ENCODE assay signal across 15 cellular contexts in the genomic region with DNA sequence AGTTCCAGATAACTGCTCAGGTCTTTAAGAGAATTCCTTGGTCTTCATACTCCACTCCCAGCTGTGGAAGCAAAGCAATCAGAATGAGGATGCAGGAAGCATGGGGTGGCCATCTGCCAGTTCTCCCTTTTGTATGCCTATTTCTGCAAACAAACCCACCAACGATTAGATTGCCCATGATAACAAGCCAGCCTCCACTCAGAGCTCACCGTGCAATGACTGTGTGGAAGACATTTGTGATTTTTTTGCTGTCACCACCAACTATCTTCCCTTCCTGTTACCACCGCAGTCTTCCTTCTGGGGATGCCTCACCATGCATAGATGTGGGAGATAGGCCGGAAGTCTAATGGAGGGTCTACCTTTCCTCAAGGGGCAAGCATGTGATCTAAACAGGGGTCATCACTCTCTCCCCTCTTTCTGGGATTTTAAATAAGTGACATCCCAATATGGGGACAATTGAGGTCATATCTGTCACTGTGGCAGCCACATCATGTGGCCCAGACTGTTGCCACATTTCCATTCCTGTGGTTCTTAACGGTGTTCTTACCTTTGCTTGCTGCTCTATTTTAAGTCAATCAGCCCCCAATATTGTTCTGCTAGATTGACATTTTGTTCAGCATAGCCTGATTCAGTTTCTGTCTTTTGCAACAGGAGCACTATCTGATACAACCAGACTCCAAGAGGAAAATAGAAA. TPM values are rescaled to one million over a fixed set of nuclear protein-coding genes. Genes with fewer than 3 reads are reported as not detected.
DNase-seq lines count a peak whose midpoint lies in the region; ATAC-seq and FAIRE-seq lines count a peak whose summit lies in the region.
"Had no signal": no experiment of that assay in that cellular context is flagged by ENCODE, and none has a peak within 500 bp of the region (broad histone marks: within the 10 kb centered on the region; RNA-seq: fewer than 3 reads in every experiment).

No MANE protein-coding gene starts in this region.

- H3K4me1 Mint-ChIP-seq in IgD-negative memory B cell = peaks cover 11 to 43% (median 31%) of the 10 kb centered on the region in 3 donors

- peak overlapping the region; percentile 26 to 96 (median 85) for H3K4me3 Mint-ChIP-seq in IgD-negative memory B cell

- no peaks in the 10 kb centered on the region for H3K9me3 Mint-ChIP-seq in IgD-negative memory B cell

- no peak for ATAC-seq in HG03045 (IDR thresholded peaks at IDR 0.05; ENCODE audit: unreplicated experiment)
- ATAC-seq: sciatic nerve had no signal

- peaks cover 76 to 85% (median 81%) of the 10 kb centered on the region in 10 experiments for H3K4me1 ChIP-seq in BLaER1 treated with 17β-estradiol and CSF1 and Interleukin-3, amounts not matched to agents 10 nM and 100 nM

- peak overlapping the region in 8 of 11 experiments; percentile 4 to 69 (median 53); a peak in 16 of 22 replicates for H3K27ac ChIP-seq in BLaER1 treated with 17β-estradiol and CSF1 and Interleukin-3, amounts not matched to agents 10 nM and 100 nM
- H3K27ac ChIP-seq: cardiac muscle cell had no signal

- H3K4me2 ChIP-seq in BLaER1 treated with 17β-estradiol and CSF1 and Interleukin-3, amounts not matched to agents 10 nM and 100 nM = peak overlapping the region; percentile 42 to 93 (median 80)

- peaks cover 0 to 36% (median 0%) of the 10 kb centered on the region in 11 experiments; a peak in 9 of 22 replicates for H3K36me3 ChIP-seq in BLaER1 treated with 17β-estradiol and CSF1 and Interleukin-3, amounts not matched to agents 10 nM and 100 nM
- H3K36me3 ChIP-seq: cardiac muscle cell had no signal

- H3K36me3 Mint-ChIP-seq in IgD-negative memory B cell = peaks cover 6% of the 10 kb centered on the region

- peak overlapping the region in 1 of 3 donors; percentile 65 for H3K27ac Mint-ChIP-seq in IgD-negative memory B cell

- H3K27me3 ChIP-seq in BLaER1 treated with 17β-estradiol and CSF1 and Interleukin-3, amounts not matched to agents 10 nM and 100 nM = no peaks in the 10 kb centered on the region
- H3K27me3 ChIP-seq: cardiac muscle cell had no signal

- no peak for FAIRE-seq in RCC 7860 (lab: Jason Lieb, UNC)
- FAIRE-seq: H54 had no signal

- DNase-seq in SK-N-DZ (ENCODE audit: low spot score) (peak; percentile 13), islet precursor cell (peak; percentile 20), RCC 7860 (ENCODE audit: low spot score) (no peak), NCI-H226 (no peak)
- DNase-seq: activated CD4-positive, alpha-beta T cell treated with anti-CD3 and anti-CD28 coated beads, Interleukin-2, amount 50 U/mL, for 48 hours; activated T-cell treated with anti-CD3 and anti-CD28 coated beads, Interleukin-2, amount 50 U/mL, for 48 hours; glutamatergic neuron; MM.1S; NCI-H774 had no signal

- H4K20me1 ChIP-seq in BLaER1 treated with 17β-estradiol and CSF1 and Interleukin-3, amounts not matched to agents 10 nM and 100 nM = peaks cover 0 to 20% (median 0%) of the 10 kb centered on the region in 11 experiments; a peak in 5 of 22 replicates

- no peaks in the 10 kb centered on the region for H3K27me3 Mint-ChIP-seq in IgD-negative memory B cell

- H3K4me3 ChIP-seq in BLaER1 treated with 17β-estradiol and CSF1 and Interleukin-3, amounts not matched to agents 10 nM and 100 nM = peak overlapping the region in 7 of 10 experiments; percentile 13 to 76 (median 72); a peak in 6 of 20 replicates
- H3K4me3 ChIP-seq: cardiac muscle cell had no signal

- H3K9ac ChIP-seq in BLaER1 treated with 17β-estradiol and CSF1 and Interleukin-3, amounts not matched to agents 10 nM and 100 nM = peak overlapping the region in 4 of 11 experiments; percentile 9 to 45 (median 18); a peak in 4 of 22 replicates

- peaks cover 0 to 11% (median 6%) of the 10 kb centered on the region in 11 experiments; a peak in 5 of 22 replicates for H3K9me3 ChIP-seq in BLaER1 treated with 17β-estradiol and CSF1 and Interleukin-3, amounts not matched to agents 10 nM and 100 nM (replicated peaks in 1 of 11)

RNA-seq across cellular contexts. Expression of a gene that starts 4.4 kb away (rescaled TPM):
- polyA plus RNA-seq in IgD-negative memory B cell = 85.9 TPM
- 2.3 and 2.9 TPM in 2 replicates for polyA plus RNA-seq in SK-N-DZ (2014; cell fraction: cytosol; rRNA removed)
- polyA plus RNA-seq in SK-N-DZ (2014; cell fraction: nucleus; rRNA removed) = 2.2 and 6.4 TPM in 2 replicates

Comparison
In these comparisons a context has a peak if more than half of its experiments do, and no peak if none do; other contexts are left out.
1. DNase-seq: peak in SK-N-DZ (single experiment) and islet precursor cell (single experiment); none in RCC 7860 (single experiment) and NCI-H226 (single experiment).